In genomic region chr15:90264649-90265048, GRCh38 we compare ENCODE assay signal across 1 cellular context.
TF ChIP-seq lines count a peak whose summit lies in the region.

No MANE protein-coding gene starts in this region.

TF ChIP-seq in SK-N-SH treated with all-trans-retinoic acid at 6 μM for 48 hours, 23 proteins besides CTCF, POLR2A, EP300 and RAD21 (continued from another document):
- TF ChIP-seq, protein P1, sequence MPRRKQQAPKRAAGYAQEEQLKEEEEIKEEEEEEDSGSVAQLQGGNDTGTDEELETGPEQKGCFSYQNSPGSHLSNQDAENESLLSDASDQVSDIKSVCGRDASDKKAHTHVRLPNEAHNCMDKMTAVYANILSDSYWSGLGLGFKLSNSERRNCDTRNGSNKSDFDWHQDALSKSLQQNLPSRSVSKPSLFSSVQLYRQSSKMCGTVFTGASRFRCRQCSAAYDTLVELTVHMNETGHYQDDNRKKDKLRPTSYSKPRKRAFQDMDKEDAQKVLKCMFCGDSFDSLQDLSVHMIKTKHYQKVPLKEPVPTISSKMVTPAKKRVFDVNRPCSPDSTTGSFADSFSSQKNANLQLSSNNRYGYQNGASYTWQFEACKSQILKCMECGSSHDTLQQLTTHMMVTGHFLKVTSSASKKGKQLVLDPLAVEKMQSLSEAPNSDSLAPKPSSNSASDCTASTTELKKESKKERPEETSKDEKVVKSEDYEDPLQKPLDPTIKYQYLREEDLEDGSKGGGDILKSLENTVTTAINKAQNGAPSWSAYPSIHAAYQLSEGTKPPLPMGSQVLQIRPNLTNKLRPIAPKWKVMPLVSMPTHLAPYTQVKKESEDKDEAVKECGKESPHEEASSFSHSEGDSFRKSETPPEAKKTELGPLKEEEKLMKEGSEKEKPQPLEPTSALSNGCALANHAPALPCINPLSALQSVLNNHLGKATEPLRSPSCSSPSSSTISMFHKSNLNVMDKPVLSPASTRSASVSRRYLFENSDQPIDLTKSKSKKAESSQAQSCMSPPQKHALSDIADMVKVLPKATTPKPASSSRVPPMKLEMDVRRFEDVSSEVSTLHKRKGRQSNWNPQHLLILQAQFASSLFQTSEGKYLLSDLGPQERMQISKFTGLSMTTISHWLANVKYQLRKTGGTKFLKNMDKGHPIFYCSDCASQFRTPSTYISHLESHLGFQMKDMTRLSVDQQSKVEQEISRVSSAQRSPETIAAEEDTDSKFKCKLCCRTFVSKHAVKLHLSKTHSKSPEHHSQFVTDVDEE (CRISPR knock-in tag; IDR thresholded peaks at IDR 0.05) = no peak
- no peak for TF ChIP-seq PPARA (CRISPR knock-in tag; IDR thresholded peaks at IDR 0.05; ENCODE audit: borderline replicate concordance)
